ENCODE assay signal across 1 cellular context in the genomic region with DNA sequence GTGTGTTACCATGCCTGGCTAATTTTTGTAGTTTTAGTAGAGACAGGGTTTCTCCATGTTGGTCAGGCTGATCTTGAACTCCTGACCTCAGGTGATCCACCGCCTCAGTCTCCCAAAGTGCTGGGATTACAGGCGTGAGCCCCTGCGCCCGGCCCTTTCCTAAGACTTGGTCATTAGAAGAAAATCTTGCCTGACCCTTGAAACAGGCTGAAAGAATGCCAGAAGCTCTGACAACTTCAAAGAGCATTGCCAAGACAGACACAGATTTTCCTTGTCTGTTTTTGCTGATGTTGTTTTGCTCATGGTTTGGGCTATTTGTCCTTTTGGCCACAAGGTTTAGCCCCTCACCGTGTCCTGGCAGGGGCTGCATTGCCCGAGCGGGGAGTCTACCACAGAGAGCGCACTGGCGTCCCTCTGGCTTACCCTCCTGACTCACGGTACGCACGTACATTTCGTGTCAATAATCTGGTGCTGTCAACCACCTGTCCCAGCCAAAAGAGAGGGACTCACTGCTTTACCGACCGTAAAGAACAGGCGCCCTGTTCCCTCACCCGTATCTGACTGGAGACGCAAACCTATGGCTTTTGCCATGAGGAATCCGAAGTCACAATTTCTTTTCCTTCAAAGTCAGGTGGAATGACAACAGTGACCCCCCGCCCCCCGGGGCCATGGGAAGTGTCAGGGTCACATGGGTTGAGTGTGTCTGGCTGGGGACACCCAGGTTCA.
TF ChIP-seq lines count a peak whose summit lies in the region.

No MANE protein-coding gene starts in this region.

TF ChIP-seq in SK-N-SH, 30 proteins besides CTCF, POLR2A, EP300 and RAD21 (continued from another document):
- no peak for TF ChIP-seq RFX5 (IDR thresholded peaks at IDR 0.05; ENCODE audit: low read length)
- TF ChIP-seq EZH2phosphoT487 (IDR thresholded peaks at IDR 0.05; ENCODE audit: borderline replicate concordance, low read depth), result no peak
- no peak for TF ChIP-seq FOXM1 (IDR thresholded peaks at IDR 0.05; ENCODE audit: low read depth)
- TF ChIP-seq, protein P1, sequence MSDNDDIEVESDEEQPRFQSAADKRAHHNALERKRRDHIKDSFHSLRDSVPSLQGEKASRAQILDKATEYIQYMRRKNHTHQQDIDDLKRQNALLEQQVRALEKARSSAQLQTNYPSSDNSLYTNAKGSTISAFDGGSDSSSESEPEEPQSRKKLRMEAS (IDR thresholded peaks at IDR 0.05; ENCODE audit: low read depth), result no peak
- no peak for TF ChIP-seq SIN3A (IDR thresholded peaks at IDR 0.05; ENCODE audit: borderline replicate concordance, low read depth, low read length)
- no peak for TF ChIP-seq TEAD4 (IDR thresholded peaks at IDR 0.05; ENCODE audit: borderline replicate concordance, insufficient read depth)
- no peak for TF ChIP-seq FOSL2 (IDR thresholded peaks at IDR 0.05; ENCODE audit: borderline replicate concordance, low read depth)
- no peak for TF ChIP-seq GABPA (IDR thresholded peaks at IDR 0.05; ENCODE audit: low read depth)
- TF ChIP-seq TAF1 (IDR thresholded peaks at IDR 0.05; ENCODE audit: borderline replicate concordance, low read depth, low read length), result no peak
- no peak for TF ChIP-seq GATA2 (CRISPR knock-in tag; IDR thresholded peaks at IDR 0.05)
- TF ChIP-seq SMC3 (IDR thresholded peaks at IDR 0.05; ENCODE audit: low read depth, low read length), result no peak
- no peak for TF ChIP-seq NFIC (IDR thresholded peaks at IDR 0.05; ENCODE audit: borderline replicate concordance)
- no peak for TF ChIP-seq RXRA (IDR thresholded peaks at IDR 0.05; ENCODE audit: borderline replicate concordance, low read depth)
- TF ChIP-seq JUND (IDR thresholded peaks at IDR 0.05), result no peak
- TF ChIP-seq NRF1 (IDR thresholded peaks at IDR 0.05; ENCODE audit: low read depth, low read length), result no peak
- no peak for TF ChIP-seq MXI1 (IDR thresholded peaks at IDR 0.05; ENCODE audit: low read depth, low read length)
TF ChIP-seq in SK-N-SH: peak in this region for 0.
